In the genomic region with DNA sequence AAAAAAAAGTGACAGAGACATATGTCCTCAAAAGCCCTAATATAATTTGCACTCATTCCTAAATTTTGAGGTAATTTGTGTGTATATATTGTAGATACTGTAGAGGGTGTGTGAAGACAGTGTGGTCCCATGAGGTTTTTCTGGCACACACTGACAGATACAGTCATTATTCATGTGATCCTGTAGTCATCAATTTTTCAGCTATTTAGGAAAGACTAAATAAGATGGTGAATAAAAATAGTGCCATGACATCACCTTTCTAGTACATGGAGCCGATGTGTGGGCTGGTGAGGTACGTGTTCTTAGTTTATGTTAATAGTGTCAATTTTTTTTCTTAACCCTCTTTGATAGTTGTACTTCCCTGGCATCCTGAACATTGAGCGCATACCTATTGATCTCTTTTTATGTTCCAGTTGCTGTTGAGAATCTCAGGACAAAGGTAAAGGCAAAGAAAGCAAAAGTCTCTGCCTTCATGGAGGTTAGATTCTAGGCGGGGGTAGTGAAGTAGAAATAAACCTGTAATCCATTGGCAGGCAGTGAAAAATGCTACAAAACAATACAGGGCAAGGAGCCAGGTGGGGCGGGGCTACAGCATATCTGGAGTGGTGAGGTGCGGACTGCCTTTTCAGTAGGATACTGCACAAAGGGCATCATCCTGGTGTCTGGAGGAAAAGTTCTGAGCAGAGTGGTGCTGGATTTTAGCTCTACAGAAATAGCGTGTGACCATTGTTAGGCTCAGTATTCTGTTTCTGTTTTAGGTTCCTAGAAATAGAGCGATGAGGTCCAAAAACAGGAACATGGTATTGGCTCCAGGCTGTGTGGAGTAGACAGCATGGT, we compare ENCODE assay signal across 8 cellular contexts.
DNase-seq lines count a peak whose midpoint lies in the region; ATAC-seq and TF ChIP-seq lines count a peak whose summit lies in the region.

No MANE protein-coding gene starts in this region.

- no peak overlapping the region for H2AFZ ChIP-seq in PC-3 (ENCODE audit: low read length)

- no peaks in the 10 kb centered on the region for H3K9me3 ChIP-seq in HEK293 (ENCODE audit: control insufficient read depth, insufficient read depth, low read depth, low read length)
- no peaks in the 10 kb centered on the region for H3K9me3 ChIP-seq in PC-3 (ENCODE audit: low read length)

- H3K4me3 ChIP-seq in HEK293 (ENCODE audit: low read depth, low read length) (no peak overlapping the region), PC-3 (ENCODE audit: low read length) (no peak overlapping the region), fibroblast of the aortic adventitia (ENCODE audit: low read depth, low read length) (no peak overlapping the region)

- BruUV-seq in PC-3 (replicated peaks; lab: Mats Ljungman, UMichigan), result no TSS peak

- peaks cover 0 to 7% of the 10 kb centered on the region in 2 experiments; a peak in 1 of 3 replicates for H3K36me3 ChIP-seq in HEK293 (ENCODE audit: control insufficient read depth in 2 of 2, insufficient read depth in 1 of 2, low read length in 2 of 2)
- H3K36me3 ChIP-seq in PC-3 (ENCODE audit: low read depth, low read length), result no peaks in the 10 kb centered on the region

- CTCF ChIA-PET in HEK293 (lab: Yijun Ruan, JAX), result no interaction called here
- CTCF ChIA-PET in PC-3 (lab: Charles Lee), result no interaction called here

- no peaks in the 10 kb centered on the region for H3K79me2 ChIP-seq in PC-3 (ENCODE audit: low read length)

- no peak for ATAC-seq in PC-3
- ATAC-seq in HG02973 (IDR thresholded peaks at IDR 0.05; ENCODE audit: unreplicated experiment), result no peak

- POLR2A ChIA-PET in HEK293 (lab: Yijun Ruan, JAX) (no interaction called here), PC-3 (lab: Charles Lee; ENCODE audit: unreplicated experiment) (interaction anchor here (0.5 kb wide), 1 partner anchor 41 kb away, joined by 4 read pairs; no protein-coding TSS in a partner anchor)

- intact Hi-C loops in PC-3 (cut with micrococcal nuclease), result no loop called here

- no peak overlapping the region for H3K9ac ChIP-seq in PC-3 (ENCODE audit: low read length)

- H3K4me1 ChIP-seq in HEK293 (ENCODE audit: control insufficient read depth, insufficient read depth, low read length), result peaks cover 30% of the 10 kb centered on the region
- peaks cover 22% of the 10 kb centered on the region for H3K4me1 ChIP-seq in PC-3 (ENCODE audit: insufficient read depth, low read length)

- no peaks in the 10 kb centered on the region for H4K20me1 ChIP-seq in PC-3 (ENCODE audit: low read length)

- peak overlapping the region; percentile 36; the same call in 1 of the 2 replicates for H3K27ac ChIP-seq in HEK293 (ENCODE audit: extremely low read depth, low read depth, low read length)
- H3K27ac ChIP-seq in PC-3 (ENCODE audit: low read length), result peak overlapping the region; percentile 40; the same call in 1 of the 2 replicates

- TF ChIP-seq CTCF in HEK293 (tag by site-specific recombination; IDR thresholded peaks at IDR 0.05) (no peak), PC-3 (conservative IDR thresholded peaks at IDR 0.05; ENCODE audit: low read depth, low read length) (no peak), fibroblast of the aortic adventitia (IDR thresholded peaks at IDR 0.05; ENCODE audit: insufficient read depth, low read length) (no peak)

- H3F3A ChIP-seq in PC-3 (ENCODE audit: low read length, unreplicated experiment), result no peaks in the 10 kb centered on the region

- H3K4me2 ChIP-seq in PC-3 (ENCODE audit: low read length), result no peak overlapping the region

- DNase-seq in PC-3, result peak; percentile 7
- DNase-seq in fibroblast of the aortic adventitia (ENCODE audit: low read depth), result peak; percentile 71
- DNase-seq in putamen (ENCODE audit: low spot score), result peak; percentile 72
- no peak for DNase-seq in activated CD8-positive, alpha-beta memory T cell treated with anti-CD3 and anti-CD28 coated beads for 24 hours
- no peak for DNase-seq in stimulated activated CD4-positive, alpha-beta T cell treated with anti-CD3 and anti-CD28 coated beads, Interleukin-1b, Interleukin-23, amount 100 ng/mL, for 48 hours
- DNase-seq in iPS-NIHi7 (ENCODE audit: extremely low spot score), result no peak

- H3K27me3 ChIP-seq in PC-3 (ENCODE audit: low read length), result no peaks in the 10 kb centered on the region

- no peaks in the 10 kb centered on the region for H3K9me2 ChIP-seq in PC-3 (replicated peaks; ENCODE audit: low read length)

TF ChIP-seq in HEK293, 187 proteins besides CTCF, POLR2A, EP300 and RAD21 (continues in another document):
- TF ChIP-seq KLF8 (tag by site-specific recombination; IDR thresholded peaks at IDR 0.05) (peak; percentile 57; the same call in 1 of the 2 replicates), GLI4 (tag by site-specific recombination; IDR thresholded peaks at IDR 0.05) (no peak), MEIS1 (CRISPR knock-in tag; IDR thresholded peaks at IDR 0.05; ENCODE audit: borderline replicate concordance) (no peak), ZNF707 (tag by site-specific recombination; IDR thresholded peaks at IDR 0.05) (no peak), ZNF157 (tag by site-specific recombination; IDR thresholded peaks at IDR 0.05) (no peak), KLF9 (tag by site-specific recombination; IDR thresholded peaks at IDR 0.05; ENCODE audit: low read depth) (no peak), ZNF416 (tag by site-specific recombination; IDR thresholded peaks at IDR 0.05) (no peak), ZBTB6 (tag by site-specific recombination; IDR thresholded peaks at IDR 0.05) (no peak), ZNF530 (tag by site-specific recombination; IDR thresholded peaks at IDR 0.05; ENCODE audit: low read depth) (no peak), ZNF660 (tag by site-specific recombination; IDR thresholded peaks at IDR 0.05) (0 out of 2 replicates have a peak, but pooled peaks have one; percentile 18), ZNF121 (tag by site-specific recombination; IDR thresholded peaks at IDR 0.05) (no peak), ZEB2 (tag by site-specific recombination; IDR thresholded peaks at IDR 0.05) (0 out of 2 replicates have a peak, but pooled peaks have one; percentile 18), HOXA7 (CRISPR knock-in tag; IDR thresholded peaks at IDR 0.05; ENCODE audit: borderline replicate concordance) (no peak), ZNF354C (tag by site-specific recombination; IDR thresholded peaks at IDR 0.05; ENCODE audit: borderline replicate concordance, low read depth) (no peak), SP2 (tag by site-specific recombination; IDR thresholded peaks at IDR 0.05) (no peak), ZNF202 (tag by site-specific recombination; IDR thresholded peaks at IDR 0.05; ENCODE audit: borderline replicate concordance) (no peak)
- TF ChIP-seq, protein P1, sequence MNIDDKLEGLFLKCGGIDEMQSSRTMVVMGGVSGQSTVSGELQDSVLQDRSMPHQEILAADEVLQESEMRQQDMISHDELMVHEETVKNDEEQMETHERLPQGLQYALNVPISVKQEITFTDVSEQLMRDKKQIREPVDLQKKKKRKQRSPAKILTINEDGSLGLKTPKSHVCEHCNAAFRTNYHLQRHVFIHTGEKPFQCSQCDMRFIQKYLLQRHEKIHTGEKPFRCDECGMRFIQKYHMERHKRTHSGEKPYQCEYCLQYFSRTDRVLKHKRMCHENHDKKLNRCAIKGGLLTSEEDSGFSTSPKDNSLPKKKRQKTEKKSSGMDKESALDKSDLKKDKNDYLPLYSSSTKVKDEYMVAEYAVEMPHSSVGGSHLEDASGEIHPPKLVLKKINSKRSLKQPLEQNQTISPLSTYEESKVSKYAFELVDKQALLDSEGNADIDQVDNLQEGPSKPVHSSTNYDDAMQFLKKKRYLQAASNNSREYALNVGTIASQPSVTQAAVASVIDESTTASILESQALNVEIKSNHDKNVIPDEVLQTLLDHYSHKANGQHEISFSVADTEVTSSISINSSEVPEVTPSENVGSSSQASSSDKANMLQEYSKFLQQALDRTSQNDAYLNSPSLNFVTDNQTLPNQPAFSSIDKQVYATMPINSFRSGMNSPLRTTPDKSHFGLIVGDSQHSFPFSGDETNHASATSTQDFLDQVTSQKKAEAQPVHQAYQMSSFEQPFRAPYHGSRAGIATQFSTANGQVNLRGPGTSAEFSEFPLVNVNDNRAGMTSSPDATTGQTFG (tag by site-specific recombination; IDR thresholded peaks at IDR 0.05; ENCODE audit: borderline replicate concordance), result no peak
- TF ChIP-seq, protein P2, sequence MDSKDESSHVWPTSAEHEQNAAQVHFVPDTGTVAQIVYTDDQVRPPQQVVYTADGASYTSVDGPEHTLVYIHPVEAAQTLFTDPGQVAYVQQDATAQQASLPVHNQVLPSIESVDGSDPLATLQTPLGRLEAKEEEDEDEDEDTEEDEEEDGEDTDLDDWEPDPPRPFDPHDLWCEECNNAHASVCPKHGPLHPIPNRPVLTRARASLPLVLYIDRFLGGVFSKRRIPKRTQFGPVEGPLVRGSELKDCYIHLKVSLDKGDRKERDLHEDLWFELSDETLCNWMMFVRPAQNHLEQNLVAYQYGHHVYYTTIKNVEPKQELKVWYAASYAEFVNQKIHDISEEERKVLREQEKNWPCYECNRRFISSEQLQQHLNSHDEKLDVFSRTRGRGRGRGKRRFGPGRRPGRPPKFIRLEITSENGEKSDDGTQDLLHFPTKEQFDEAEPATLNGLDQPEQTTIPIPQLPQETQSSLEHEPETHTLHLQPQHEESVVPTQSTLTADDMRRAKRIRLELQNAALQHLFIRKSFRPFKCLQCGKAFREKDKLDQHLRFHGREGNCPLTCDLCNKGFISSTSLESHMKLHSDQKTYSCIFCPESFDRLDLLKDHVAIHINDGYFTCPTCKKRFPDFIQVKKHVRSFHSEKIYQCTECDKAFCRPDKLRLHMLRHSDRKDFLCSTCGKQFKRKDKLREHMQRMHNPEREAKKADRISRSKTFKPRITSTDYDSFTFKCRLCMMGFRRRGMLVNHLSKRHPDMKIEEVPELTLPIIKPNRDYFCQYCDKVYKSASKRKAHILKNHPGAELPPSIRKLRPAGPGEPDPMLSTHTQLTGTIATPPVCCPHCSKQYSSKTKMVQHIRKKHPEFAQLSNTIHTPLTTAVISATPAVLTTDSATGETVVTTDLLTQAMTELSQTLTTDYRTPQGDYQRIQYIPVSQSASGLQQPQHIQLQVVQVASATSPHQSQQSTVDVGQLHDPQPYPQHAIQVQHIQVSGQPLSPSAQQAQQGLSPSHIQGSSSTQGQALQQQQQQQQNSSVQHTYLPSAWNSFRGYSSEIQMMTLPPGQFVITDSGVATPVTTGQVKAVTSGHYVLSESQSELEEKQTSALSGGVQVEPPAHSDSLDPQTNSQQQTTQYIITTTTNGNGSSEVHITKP (tag by site-specific recombination; IDR thresholded peaks at IDR 0.05), result no peak

Comparison
In these comparisons a context has a peak if more than half of its experiments do, and no peak if none do; other contexts are left out.
1. DNase-seq: peak in PC-3 (single experiment), fibroblast of the aortic adventitia (single experiment) and putamen (single experiment); none in activated CD8-positive, alpha-beta memory T cell treated with anti-CD3 and anti-CD28 coated beads for 24 hours (single experiment), stimulated activated CD4-positive, alpha-beta T cell treated with anti-CD3 and anti-CD28 coated beads, Interleukin-1b, Interleukin-23, amount 100 ng/mL, for 48 hours (single experiment) and iPS-NIHi7 (single experiment).